Comparison of ENCODE assay signal across 38 cellular contexts in genomic region chr2:124120246-124120645, GRCh38.
"Had no signal": no experiment of that assay in that cellular context is flagged by ENCODE, and none has a peak within 500 bp of the region (broad histone marks: within the 10 kb centered on the region; RNA-seq: fewer than 3 reads in every experiment).

No MANE protein-coding gene starts in this region.

- H3K4me1 Mint-ChIP-seq: activated B cell treated with CpG ODN at 0.5 μM for 24 hours; activated CD4-positive, alpha-beta T cell treated with anti-CD3 and anti-CD28 coated beads, Interleukin-2, amount 10 ng/mL, durations not matched to agents 24 days and 14 days; activated naive CD8-positive, alpha-beta T cell treated with anti-CD3 and anti-CD28 coated beads for 36 hours; activated T-helper 17 cell treated with anti-CD3 and anti-CD28 coated beads, Interleukin-2, amount 50 U/mL, for 72 hours; central memory CD8-positive, alpha-beta T cell had no signal

- H3K4me1 ChIP-seq: adrenal gland, body of pancreas, breast epithelium had no signal

- H3K9me3 Mint-ChIP-seq: activated B cell treated with CpG ODN at 0.5 μM for 24 hours; activated naive CD4-positive, alpha-beta T cell treated with anti-CD3 and anti-CD28 coated beads for 36 hours had no signal

- DNase-seq: activated B cell treated with CpG ODN at 0.5 μM for 24 hours; activated CD4-positive, alpha-beta memory T cell treated with anti-CD3 and anti-CD28 coated beads for 36 hours; activated CD4-positive, alpha-beta T cell treated with anti-CD3 and anti-CD28 coated beads for 4 hours; activated CD4-positive, alpha-beta T cell treated with anti-CD3 and anti-CD28 coated beads, Interleukin-2, amount 10 ng/mL, durations not matched to agents 24 days and 14 days; activated CD4-positive, alpha-beta T cell treated with anti-CD3 and anti-CD28 coated beads, Interleukin-2, amount 50 U/mL, for 1 hour; activated CD4-positive, alpha-beta T cell treated with anti-CD3 and anti-CD28 coated beads, Interleukin-2, amount 50 U/mL, for 4 hours; activated CD4-positive, CD25-positive, alpha-beta regulatory T cell treated with anti-CD3 and anti-CD28 coated beads, Interleukin-2, amount 50 U/mL, for 72 hours; activated CD8-positive, alpha-beta memory T cell treated with anti-CD3 and anti-CD28 coated beads, Interleukin-2, amount 50 U/mL, for 4 hours; activated CD8-positive, alpha-beta T cell treated with anti-CD3 and anti-CD28 coated beads for 36 hours; activated effector memory CD4-positive, alpha-beta T cell treated with anti-CD3 and anti-CD28 coated beads, Interleukin-2, amount 50 U/mL, for 16 hours; activated gamma-delta T cell treated with Interleukin-2 at 50 U/mL for 16 hours; activated naive CD4-positive, alpha-beta T cell; activated naive CD4-positive, alpha-beta T cell treated with anti-CD3 and anti-CD28 coated beads for 36 hours; activated naive CD4-positive, alpha-beta T cell treated with anti-CD3 and anti-CD28 coated beads, Interleukin-2, amount 50 U/mL, for 16 hours; activated naive CD8-positive, alpha-beta T cell treated with anti-CD3 and anti-CD28 coated beads for 36 hours; activated T-cell treated with anti-CD3 and anti-CD28 coated beads for 4 hours; activated T-cell treated with anti-CD3 and anti-CD28 coated beads, Interleukin-2, amount 50 U/mL, for 1 hour; activated T-cell treated with anti-CD3 and anti-CD28 coated beads, Interleukin-2, amount 50 U/mL, for 4 hours; activated T-cell treated with anti-CD3 and anti-CD28 coated beads, Interleukin-2, amount 50 U/mL, for 72 hours; adrenal gland; amniotic stem cell; aorta; body of pancreas; brain microvascular endothelial cell; caudate nucleus; cerebellar nuclear complex; T-helper 1 cell; T-helper 2 cell; T-helper 9 cell had no signal

- H3K27me3 ChIP-seq: adrenal gland, body of pancreas, brain microvascular endothelial cell, breast epithelium, cardiac muscle cell had no signal

- H3K36me3 ChIP-seq: adrenal gland, brain microvascular endothelial cell, breast epithelium, cardiac muscle cell had no signal

- H3K27ac ChIP-seq: adrenal gland, body of pancreas, brain microvascular endothelial cell, breast epithelium, cardiac muscle cell, VCaP had no signal

- H3K27ac Mint-ChIP-seq: activated B cell treated with CpG ODN at 0.5 μM for 24 hours; activated CD4-positive, alpha-beta memory T cell treated with anti-CD3 and anti-CD28 coated beads for 36 hours; activated CD4-positive, alpha-beta T cell treated with anti-CD3 and anti-CD28 coated beads, Interleukin-2, amount 10 ng/mL, durations not matched to agents 24 days and 14 days; activated CD8-positive, alpha-beta T cell treated with anti-CD3 and anti-CD28 coated beads for 36 hours; activated naive CD4-positive, alpha-beta T cell treated with anti-CD3 and anti-CD28 coated beads for 36 hours; activated naive CD4-positive, alpha-beta T cell treated with anti-CD3 and anti-CD28 coated beads, Interleukin-2, amount 50 U/mL, for 72 hours; activated naive CD8-positive, alpha-beta T cell treated with anti-CD3 and anti-CD28 coated beads for 36 hours; activated T-cell treated with anti-CD3 and anti-CD28 coated beads, Interleukin-2, amount 50 U/mL, for 72 hours; activated T-helper 1 cell treated with anti-CD3 and anti-CD28 coated beads, Interleukin-12 subunit alpha, Interleukin-12 subunit beta, Interleukin-2, Interleukin-4 antibody, amounts not matched to agents 30 ng/mL and 10 ng/mL and 1 ng/mL, durations not matched to agents 14 hours and 24 hours and 36 hours; activated T-helper 17 cell treated with anti-CD3 and anti-CD28 coated beads, Interleukin-2, amount 50 U/mL, for 72 hours; T-helper 1 cell treated with Interleukin-12 subunit alpha and Interleukin-12 subunit beta and Interleukin-4 antibody, amounts not matched to agents 30 μg/mL and 1 μg/mL, for 36 hours; T-helper 2 cell treated with Interferon-gamma antibody and Interleukin-4, amounts not matched to agents 5 μg/mL and 100 μg/mL, for 36 hours had no signal

- ATAC-seq: activated CD8-positive, alpha-beta T cell treated with anti-CD3 and anti-CD28 coated beads for 36 hours; activated naive CD4-positive, alpha-beta T cell treated with anti-CD3 and anti-CD28 coated beads, Interleukin-2, amount 50 U/mL, for 72 hours; activated T-cell treated with anti-CD3 and anti-CD28 coated beads, Interleukin-2, amount 50 U/mL, for 4 hours; activated T-cell treated with anti-CD3 and anti-CD28 coated beads, Interleukin-2, amount 50 U/mL, for 72 hours; activated T-helper 17 cell treated with anti-CD3 and anti-CD28 coated beads, Interleukin-2, amount 50 U/mL, for 72 hours; body of pancreas had no signal

- H3K36me3 Mint-ChIP-seq: activated CD4-positive, alpha-beta memory T cell treated with anti-CD3 and anti-CD28 coated beads for 36 hours; activated naive CD4-positive, alpha-beta T cell treated with anti-CD3 and anti-CD28 coated beads, Interleukin-2, amount 50 U/mL, for 72 hours; activated naive CD8-positive, alpha-beta T cell treated with anti-CD3 and anti-CD28 coated beads for 36 hours had no signal

- H3K4me3 Mint-ChIP-seq: activated B cell treated with CpG ODN at 0.5 μM for 24 hours; activated CD4-positive, alpha-beta memory T cell treated with anti-CD3 and anti-CD28 coated beads for 36 hours; activated CD4-positive, alpha-beta T cell treated with anti-CD3 and anti-CD28 coated beads, Interleukin-2, amount 10 ng/mL, durations not matched to agents 24 days and 14 days; activated CD8-positive, alpha-beta T cell treated with anti-CD3 and anti-CD28 coated beads for 36 hours; activated naive CD4-positive, alpha-beta T cell treated with anti-CD3 and anti-CD28 coated beads for 36 hours; activated naive CD8-positive, alpha-beta T cell treated with anti-CD3 and anti-CD28 coated beads for 36 hours; activated T-cell treated with anti-CD3 and anti-CD28 coated beads, Interleukin-2, amount 50 U/mL, for 4 hours; activated T-cell treated with anti-CD3 and anti-CD28 coated beads, Interleukin-2, amount 50 U/mL, for 72 hours; activated T-helper 1 cell treated with anti-CD3 and anti-CD28 coated beads, Interleukin-12 subunit alpha, Interleukin-12 subunit beta, Interleukin-2, Interleukin-4 antibody, amounts not matched to agents 30 ng/mL and 10 ng/mL and 1 ng/mL, durations not matched to agents 14 hours and 24 hours and 36 hours; activated T-helper 17 cell treated with anti-CD3 and anti-CD28 coated beads, Interleukin-2, amount 50 U/mL, for 72 hours; central memory CD8-positive, alpha-beta T cell; T-helper 1 cell treated with Interleukin-12 subunit alpha and Interleukin-12 subunit beta and Interleukin-4 antibody, amounts not matched to agents 30 μg/mL and 1 μg/mL, for 36 hours; T-helper 2 cell treated with Interferon-gamma antibody and Interleukin-4, amounts not matched to agents 5 μg/mL and 100 μg/mL, for 36 hours had no signal

- H3K4me3 ChIP-seq: adrenal gland, body of pancreas, breast epithelium, cardiac muscle cell had no signal

- H3K9me3 ChIP-seq: adrenal gland, body of pancreas, breast epithelium had no signal

- H3K27me3 Mint-ChIP-seq: activated B cell treated with CpG ODN at 0.5 μM for 24 hours; activated CD4-positive, alpha-beta memory T cell treated with anti-CD3 and anti-CD28 coated beads for 36 hours; activated CD4-positive, alpha-beta T cell treated with anti-CD3 and anti-CD28 coated beads, Interleukin-2, amount 10 ng/mL, durations not matched to agents 24 days and 14 days; activated CD8-positive, alpha-beta T cell treated with anti-CD3 and anti-CD28 coated beads for 36 hours; activated naive CD8-positive, alpha-beta T cell treated with anti-CD3 and anti-CD28 coated beads for 36 hours; activated T-helper 17 cell treated with anti-CD3 and anti-CD28 coated beads, Interleukin-2, amount 50 U/mL, for 72 hours; central memory CD8-positive, alpha-beta T cell had no signal
